In the genomic region with DNA sequence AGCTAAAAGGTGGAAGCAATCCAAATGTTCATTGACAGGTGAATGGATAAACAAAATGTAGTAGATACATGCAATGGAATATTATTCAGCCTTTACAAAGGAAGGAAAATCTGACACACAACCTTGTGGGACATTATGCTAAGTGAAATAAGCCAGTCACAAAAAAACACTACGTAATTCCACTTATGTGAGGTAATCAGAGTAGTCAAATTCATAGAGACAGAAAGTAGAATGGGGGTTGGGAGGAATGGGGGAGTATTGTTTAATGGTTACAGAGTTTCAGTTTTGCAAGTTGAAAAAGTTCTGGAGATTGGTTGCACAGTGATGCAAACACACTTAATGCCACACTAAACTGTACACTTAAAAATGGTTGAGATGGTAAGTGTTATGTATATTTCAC, we compare ENCODE assay signal across 21 cellular contexts.
"Had no signal": no experiment of that assay in that cellular context is flagged by ENCODE, and none has a peak within 500 bp of the region (broad histone marks: within the 10 kb centered on the region; RNA-seq: fewer than 3 reads in every experiment).

No MANE protein-coding gene starts in this region.

- DNase-seq: effector CD4-positive, alpha-beta T cell; endodermal cell; erythroblast; foreskin keratinocyte; head of caudate nucleus; kidney; left cardiac atrium; left ventricle myocardium superior; mesenchymal stem cell; midbrain; nucleus accumbens; pancreas; right cardiac atrium; small intestine; stimulated activated CD4-positive, alpha-beta T cell treated with anti-CD3 and anti-CD28 coated beads, Interleukin-12 subunit alpha, Interleukin-12 subunit beta, amount 100 ng/mL, for 4 hours; stimulated activated naive CD4-positive, alpha-beta T cell treated with Interleukin-2 at 50 U/mL for 16 hours; tibial artery; upper lobe of left lung had no signal

- H3K27me3 Mint-ChIP-seq: natural killer cell treated with Interleukin-12 subunit alpha and Interleukin-12 subunit beta and Interleukin-15 and Interleukin-18, amount 100 ng/mL, for 72 hours; progenitor cell of endocrine pancreas had no signal

- H3K4me1 Mint-ChIP-seq: neural progenitor cell had no signal

- H3K4me3 Mint-ChIP-seq: endodermal cell; natural killer cell treated with Interleukin-12 subunit alpha and Interleukin-12 subunit beta and Interleukin-15 and Interleukin-18, amount 100 ng/mL, for 72 hours; neural progenitor cell had no signal

- H3K27ac Mint-ChIP-seq: endodermal cell; natural killer cell treated with Interleukin-12 subunit alpha and Interleukin-12 subunit beta and Interleukin-15 and Interleukin-18, amount 100 ng/mL, for 72 hours; neural progenitor cell; progenitor cell of endocrine pancreas had no signal

- H3K36me3 Mint-ChIP-seq: natural killer cell treated with Interleukin-12 subunit alpha and Interleukin-12 subunit beta and Interleukin-15 and Interleukin-18, amount 100 ng/mL, for 72 hours; neural progenitor cell had no signal

- H3K9me3 Mint-ChIP-seq: endodermal cell; natural killer cell treated with Interleukin-12 subunit alpha and Interleukin-12 subunit beta and Interleukin-15 and Interleukin-18, amount 100 ng/mL, for 72 hours; neural progenitor cell had no signal

- ATAC-seq: foreskin keratinocyte; left cardiac atrium; left ventricle myocardium superior; natural killer cell treated with Interleukin-12 subunit alpha and Interleukin-12 subunit beta and Interleukin-15 and Interleukin-18, amount 100 ng/mL, for 72 hours; pancreas; right cardiac atrium had no signal
